1 cellular context compared by ENCODE assay signal in the genomic region with DNA sequence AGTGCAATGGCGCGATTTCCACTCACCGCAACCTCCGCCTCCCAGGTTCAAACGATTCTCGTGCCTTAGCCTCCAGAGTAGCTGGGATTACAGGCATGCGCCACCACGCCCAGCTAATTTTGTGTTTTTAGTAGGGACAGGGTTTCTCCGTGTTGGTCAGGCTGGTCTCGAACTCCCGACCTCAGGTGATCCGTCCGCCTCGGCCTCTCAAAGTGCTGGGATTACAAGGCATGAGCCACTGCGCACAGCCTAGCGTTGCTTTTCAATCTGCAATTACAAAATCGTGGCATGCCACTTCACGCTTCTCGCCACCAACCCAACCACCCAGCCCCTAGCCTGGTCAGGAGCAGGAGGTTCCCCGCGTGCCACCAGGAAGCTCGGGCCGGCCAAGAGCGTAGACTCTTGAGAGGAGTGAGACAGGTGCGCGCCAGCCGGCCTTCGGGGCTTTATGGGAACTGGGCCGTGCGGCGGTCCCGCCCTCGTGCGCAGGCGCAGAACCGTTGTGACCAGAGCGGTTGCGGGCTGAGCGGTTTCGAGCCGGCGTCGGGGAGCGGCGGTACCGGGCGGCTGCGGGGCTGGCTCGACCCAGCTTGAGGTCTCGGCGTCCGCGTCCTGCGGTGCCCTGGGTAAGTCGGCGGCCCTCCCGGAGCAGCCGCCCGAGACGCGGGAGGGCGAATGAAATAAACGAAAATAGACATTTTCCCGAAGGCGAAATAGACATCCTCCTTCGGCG.
TF ChIP-seq lines count a peak whose summit lies in the region.

Gene ASRGL1 (plus strand): TSS at position 500 of the 733 bp plus-strand sequence. CDS start 530 bp downstream, outside the sequence.

TF ChIP-seq in IMR-90, 13 proteins besides CTCF, POLR2A, EP300 and RAD21 (continued from another document):
- TF ChIP-seq MAFK (IDR thresholded peaks at IDR 0.05; ENCODE audit: low read depth, low read length) (no peak), SMC3 (IDR thresholded peaks at IDR 0.05; ENCODE audit: low read depth, low read length) (no peak), BHLHE40 (IDR thresholded peaks at IDR 0.05; ENCODE audit: low read depth, low read length) (no peak), CEBPB (IDR thresholded peaks at IDR 0.05; ENCODE audit: low read depth, low read length) (no peak)
